In the genomic region with DNA sequence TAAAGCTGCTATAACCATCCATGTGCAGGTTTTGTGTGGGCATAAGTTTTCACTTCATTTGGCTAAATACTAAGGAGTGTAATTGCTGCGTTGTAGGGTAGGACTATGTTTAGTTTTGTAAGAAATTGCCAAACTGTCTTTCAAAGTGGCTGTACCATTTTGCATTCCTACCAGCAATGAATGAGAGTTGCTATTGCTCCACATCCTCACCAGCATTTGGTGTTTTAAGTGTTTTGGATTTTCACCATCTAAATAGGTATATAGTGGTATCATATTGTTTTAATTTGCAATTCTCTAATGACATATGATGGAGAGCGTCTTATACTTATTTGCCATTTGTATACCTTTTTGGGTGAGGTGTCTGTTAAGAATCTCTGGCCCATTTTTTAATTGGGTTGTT, we compare ENCODE assay signal across 9 cellular contexts.
"Had no signal": no experiment of that assay in that cellular context is flagged by ENCODE, and none has a peak within 500 bp of the region (broad histone marks: within the 10 kb centered on the region; RNA-seq: fewer than 3 reads in every experiment).

No MANE protein-coding gene starts in this region.

- H3K27ac ChIP-seq: GM23248 had no signal

- H3K4me3 Mint-ChIP-seq: HFFc6, IgD-negative memory B cell had no signal

- FAIRE-seq: HTR-8/SVneo had no signal

- H3K27ac Mint-ChIP-seq: HFFc6, IgD-negative memory B cell had no signal

- H3K4me1 ChIP-seq: HAP-1 had no signal

- H3K9ac ChIP-seq: GM23248 had no signal

- H3K27me3 Mint-ChIP-seq: IgD-negative memory B cell had no signal

- H3K4me3 ChIP-seq: GM23248, HAP-1 had no signal

- H2AFZ ChIP-seq: GM23248 had no signal

- H3K9me3 ChIP-seq: HAP-1 had no signal

- DNase-seq: GM23248, GOT3, H7, HFFc6, KG1 had no signal

- H3K9me3 Mint-ChIP-seq: HFFc6, IgD-negative memory B cell had no signal

- ATAC-seq: HCT116 had no signal
